Comparison of ENCODE assay signal across 22 cellular contexts in genomic region chr17:65324574-65324973, GRCh38.
DNase-seq lines count a peak whose midpoint lies in the region; ATAC-seq and TF ChIP-seq lines count a peak whose summit lies in the region.
"Had no signal": no experiment of that assay in that cellular context is flagged by ENCODE, and none has a peak within 500 bp of the region (broad histone marks: within the 10 kb centered on the region; RNA-seq: fewer than 3 reads in every experiment).

No MANE protein-coding gene starts in this region.

- no peak for DNase-seq in left ventricle myocardium inferior
- no peak for DNase-seq in cardiac septum (ENCODE audit: low spot score)
- DNase-seq in choroid plexus epithelial cell (ENCODE audit: low read depth), result peak; percentile 20
- DNase-seq in NCI-H1092 (lab: John Stamatoyannopoulos, UW), result no peak
- no peak for DNase-seq in effector memory CD4-positive, alpha-beta T cell
- DNase-seq: AML-193; CD4-positive, alpha-beta T cell; DMS53; GOT3; KBM-7; MV-4-11; NCI-H1105 treated with DMSO at 0.1 percent for 48 hours; NCI-H146; NCI-H1930; NCI-H2107; NCI-H446; NCI-H524 treated with DMSO at 0.1 percent for 48 hours; NCI-H774 had no signal

- no peak for TF ChIP-seq EP300 in gastroesophageal sphincter (IDR thresholded peaks at IDR 0.05)

- intact Hi-C loops in left ventricle myocardium inferior (cut with micrococcal nuclease), result no loop called here
- intact Hi-C loops in cardiac septum (cut with DNase I), result no loop called here

- no peak for TF ChIP-seq POLR2A in gastroesophageal sphincter (IDR thresholded peaks at IDR 0.05)

- ATAC-seq in gastroesophageal sphincter (peak; percentile 12), GM21825 (IDR thresholded peaks at IDR 0.05; ENCODE audit: unreplicated experiment) (no peak)

- H3K27ac ChIP-seq in left ventricle myocardium inferior (replicated peaks), result peak overlapping the region; percentile 16
- H3K27ac ChIP-seq in gastroesophageal sphincter, result no peak overlapping the region
- H3K27ac ChIP-seq in effector memory CD4-positive, alpha-beta T cell (ENCODE audit: insufficient read depth, low read length, poor library complexity, severe bottlenecking), result no peak overlapping the region
- H3K27ac ChIP-seq: BLaER1 treated with 17β-estradiol and CSF1 and Interleukin-3, amounts not matched to agents 10 nM and 100 nM had no signal

- no peaks in the 10 kb centered on the region for H3K36me3 ChIP-seq in left ventricle myocardium inferior
- H3K36me3 ChIP-seq in gastroesophageal sphincter, result no peaks in the 10 kb centered on the region
- H3K36me3 ChIP-seq in effector memory CD4-positive, alpha-beta T cell (ENCODE audit: control insufficient read depth, insufficient read depth, low read length), result no peaks in the 10 kb centered on the region
- H3K36me3 ChIP-seq: BLaER1 treated with 17β-estradiol and CSF1 and Interleukin-3, amounts not matched to agents 10 nM and 100 nM; HAP-1 had no signal

- H3K27me3 ChIP-seq in left ventricle myocardium inferior (ENCODE audit: low read depth) (no peaks in the 10 kb centered on the region), gastroesophageal sphincter (no peaks in the 10 kb centered on the region)
- H3K27me3 ChIP-seq in effector memory CD4-positive, alpha-beta T cell (replicated peaks; ENCODE audit: control insufficient read depth, insufficient read depth, low read length, poor library complexity, severe bottlenecking), result no peaks in the 10 kb centered on the region
- H3K27me3 ChIP-seq: BLaER1 treated with 17β-estradiol and CSF1 and Interleukin-3, amounts not matched to agents 10 nM and 100 nM had no signal

- 66 to 87% methylated on average over 5 of the region's 5 CpGs for WGBS in gastroesophageal sphincter (ENCODE audit: low coverage in 1 of 2), 2 donors

- H3K4me3 ChIP-seq in left ventricle myocardium inferior (no peak overlapping the region), choroid plexus epithelial cell (ENCODE audit: low read depth, low read length) (no peak overlapping the region), gastroesophageal sphincter (no peak overlapping the region)
- H3K4me3 ChIP-seq in effector memory CD4-positive, alpha-beta T cell (ENCODE audit: insufficient read depth, low read depth, low read length, poor library complexity, severe bottlenecking), result no peak overlapping the region
- H3K4me3 ChIP-seq: BLaER1 treated with 17β-estradiol and CSF1 and Interleukin-3, amounts not matched to agents 10 nM and 100 nM; HAP-1 had no signal

- no peaks in the 10 kb centered on the region for H3K9me3 ChIP-seq in left ventricle myocardium inferior (replicated peaks)
- no peaks in the 10 kb centered on the region for H3K9me3 ChIP-seq in gastroesophageal sphincter
- no peaks in the 10 kb centered on the region for H3K9me3 ChIP-seq in effector memory CD4-positive, alpha-beta T cell (ENCODE audit: control insufficient read depth, low read length)
- H3K9me3 ChIP-seq: HAP-1 had no signal

- TF ChIP-seq CTCF in left ventricle myocardium inferior (IDR thresholded peaks at IDR 0.05; ENCODE audit: borderline replicate concordance) (no peak), choroid plexus epithelial cell (conservative IDR thresholded peaks at IDR 0.05; ENCODE audit: low read depth, low read length) (no peak), gastroesophageal sphincter (IDR thresholded peaks at IDR 0.05) (no peak)

- H3K4me1 ChIP-seq in left ventricle myocardium inferior (no peaks in the 10 kb centered on the region), gastroesophageal sphincter (peaks cover 0 to 9% (median 0%) of the 10 kb centered on the region in 3 donors)
- H3K4me1 ChIP-seq in effector memory CD4-positive, alpha-beta T cell (ENCODE audit: control insufficient read depth, insufficient read depth, low read length, poor library complexity, severe bottlenecking), result no peaks in the 10 kb centered on the region
- H3K4me1 ChIP-seq: BLaER1 treated with 17β-estradiol and CSF1 and Interleukin-3, amounts not matched to agents 10 nM and 100 nM; HAP-1 had no signal
